ENCODE assay signal across 17 cellular contexts in the genomic region with DNA sequence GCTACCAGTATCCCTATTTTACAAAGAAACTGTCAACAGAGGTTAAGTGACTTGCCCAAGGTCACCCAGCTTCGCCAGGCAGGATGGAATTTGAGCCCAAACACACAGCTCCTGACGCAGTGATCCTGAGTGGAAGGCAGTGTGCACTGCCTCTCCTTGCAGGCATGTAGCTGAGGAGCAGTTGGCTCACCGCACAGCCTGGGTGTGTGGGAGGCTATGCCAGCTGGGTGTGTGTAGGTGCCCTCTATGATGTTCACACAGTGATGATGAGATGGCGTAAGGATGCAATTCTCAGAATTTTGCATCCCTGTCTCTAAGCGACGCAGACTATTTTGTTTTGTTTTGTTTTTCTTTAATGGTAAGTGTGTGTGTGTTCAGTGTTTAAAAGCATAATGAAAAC.
DNase-seq lines count a peak whose midpoint lies in the region; TF ChIP-seq lines count a peak whose summit lies in the region.
"Had no signal": no experiment of that assay in that cellular context is flagged by ENCODE, and none has a peak within 500 bp of the region (broad histone marks: within the 10 kb centered on the region; RNA-seq: fewer than 3 reads in every experiment).

No MANE protein-coding gene starts in this region.

- 85 to 94% methylated on average over 6 of the region's 6 CpGs for WGBS in thyroid gland, 2 donors

- H3K27me3 ChIP-seq in dorsolateral prefrontal cortex (no peaks in the 10 kb centered on the region), thyroid gland (no peaks in the 10 kb centered on the region), MG63 (no peaks in the 10 kb centered on the region)
- H3K27me3 ChIP-seq: BE2C had no signal

- TF ChIP-seq CTCF in dorsolateral prefrontal cortex (IDR thresholded peaks at IDR 0.05 in 54 of 56, conservative IDR thresholded peaks at IDR 0.05 in 2 of 56; ENCODE audit: low read depth in 1 of 56, partially characterized antibody in 56 of 56) (no peak), thyroid gland (IDR thresholded peaks at IDR 0.05) (no peak)

- no peaks in the 10 kb centered on the region for H3K9me3 ChIP-seq in thyroid gland
- H3K9me3 ChIP-seq in MG63, result no peaks in the 10 kb centered on the region
- H3K9me3 ChIP-seq: BE2C had no signal

- DNase-seq in Ammon's horn (ENCODE audit: low spot score), result peak; percentile 85
- peak in 8 of 10 donors; percentile 22 to 86 (median 78) for DNase-seq in dorsolateral prefrontal cortex
- peak; percentile 44 for DNase-seq in middle frontal gyrus (ENCODE audit: extremely low spot score, low spot score)
- peak; percentile 75 for DNase-seq in putamen (ENCODE audit: low spot score)
- no peak for DNase-seq in thyroid gland
- DNase-seq in MG63, result no peak
- no peak for DNase-seq in MV-4-11 (lab: John Stamatoyannopoulos, UW)
- DNase-seq in cerebellar nuclear complex (lab: John Stamatoyannopoulos, UW), result no peak
- DNase-seq: 8988T; BE2C; C1 segment of cervical spinal cord; CD4-positive, CD25-positive, alpha-beta regulatory T cell; CD8-positive, alpha-beta memory T cell; COR-L47; DMS 273 treated with DMSO at 0.1 percent for 48 hours; DMS53; H9 had no signal

- H3K4me3 ChIP-seq in dorsolateral prefrontal cortex (no peak overlapping the region), thyroid gland (replicated peaks in 1 of 3) (no peak overlapping the region), MG63 (no peak overlapping the region)

- TF ChIP-seq POLR2A in thyroid gland (IDR thresholded peaks at IDR 0.05), result no peak

- H3K27ac ChIP-seq in dorsolateral prefrontal cortex (peak overlapping the region in 16 of 59 donors; percentile 5 to 69 (median 27)), thyroid gland (no peak overlapping the region)

- intact Hi-C loops in dorsolateral prefrontal cortex (cut with DNase I), result no loop called here
- intact Hi-C loops in thyroid gland (cut with DNase I), result no loop called here

- H3K4me1 ChIP-seq in thyroid gland, result no peaks in the 10 kb centered on the region
- H3K4me1 ChIP-seq: BE2C had no signal

- no peaks in the 10 kb centered on the region for H3K36me3 ChIP-seq in thyroid gland
- H3K36me3 ChIP-seq in MG63, result no peaks in the 10 kb centered on the region
- H3K36me3 ChIP-seq: BE2C had no signal

Comparison
In these comparisons a context has a peak if more than half of its experiments do, and no peak if none do; other contexts are left out.
1. DNase-seq: peak in Ammon's horn (single experiment), dorsolateral prefrontal cortex (8 of 10), middle frontal gyrus (single experiment) and putamen (single experiment); none in thyroid gland (0 of 2), MG63 (single experiment), MV-4-11 (single experiment) and cerebellar nuclear complex (0 of 2).